7 cellular contexts compared by ENCODE assay signal in genomic region chr10:17737021-17737965, GRCh38. TPM values are rescaled to one million over a fixed set of nuclear protein-coding genes. Genes with fewer than 3 reads are reported as not detected.
DNase-seq lines count a peak whose midpoint lies in the region; ATAC-seq and TF ChIP-seq lines count a peak whose summit lies in the region.

No MANE protein-coding gene starts in this region.

- H3K27me3 ChIP-seq in left ventricle myocardium inferior (ENCODE audit: low read depth): no peaks in the 10 kb centered on the region

- peak overlapping the region; percentile 15 for H3K27ac ChIP-seq in left ventricle myocardium inferior (replicated peaks)

- ATAC-seq in GM18909 (IDR thresholded peaks at IDR 0.05; ENCODE audit: poor library complexity, unreplicated experiment): no peak

- intact Hi-C loops in left ventricle myocardium inferior (cut with micrococcal nuclease): loop anchor here (10.0 kb wide), 1 partner anchor 478 kb away; no protein-coding TSS in a partner anchor

- H3K9me3 ChIP-seq in left ventricle myocardium inferior (replicated peaks): no peaks in the 10 kb centered on the region

- H3K36me3 ChIP-seq in left ventricle myocardium inferior: no peaks in the 10 kb centered on the region

- DNase-seq in ELR (ENCODE audit: low read depth): peak; percentile 69
- peak; percentile 25 for DNase-seq in HuH-7.5 (ENCODE audit: low spot score)
- DNase-seq in left ventricle myocardium inferior: peak; percentile 43
- peak; percentile 84 for DNase-seq in superior temporal gyrus (ENCODE audit: extremely low spot score)
- DNase-seq in T1000 (lab: John Stamatoyannopoulos, UW): no peak

- H3K4me3 ChIP-seq in WI38 (ENCODE audit: low read depth, low read length): no peak overlapping the region
- H3K4me3 ChIP-seq in left ventricle myocardium inferior: no peak overlapping the region

- H3K4me1 ChIP-seq in left ventricle myocardium inferior: peaks cover 25% of the 10 kb centered on the region

- TF ChIP-seq CTCF in WI38 (IDR thresholded peaks at IDR 0.05; ENCODE audit: low read depth, low read length): peak; percentile 8
- TF ChIP-seq CTCF in left ventricle myocardium inferior (IDR thresholded peaks at IDR 0.05; ENCODE audit: borderline replicate concordance): peak; percentile 72

RNA-seq across cellular contexts. Expression of gene TMEM236, which starts 14.7 kb away (rescaled TPM):
- 0.66 TPM for total RNA-seq in left ventricle myocardium inferior
